22 cellular contexts compared by ENCODE assay signal in genomic region chr6:151065027-151065815, GRCh38.
DNase-seq lines count a peak whose midpoint lies in the region; ATAC-seq and TF ChIP-seq lines count a peak whose summit lies in the region.
"Had no signal": no experiment of that assay in that cellular context is flagged by ENCODE, and none has a peak within 500 bp of the region (broad histone marks: within the 10 kb centered on the region; RNA-seq: fewer than 3 reads in every experiment).

No MANE protein-coding gene starts in this region.

- no peak for ATAC-seq in WTC11
- ATAC-seq in left cardiac atrium, result peak; percentile 64 to 66
- no peak for ATAC-seq in GM18858 (IDR thresholded peaks at IDR 0.05; ENCODE audit: unreplicated experiment)
- ATAC-seq: activated T-cell treated with anti-CD3 and anti-CD28 coated beads, Interleukin-2, amount 50 U/mL, for 72 hours; stimulated activated naive CD8-positive, alpha-beta T cell treated with anti-CD3 and anti-CD28 coated beads, Interleukin-15, Interleukin-2, amounts not matched to agents 100 U/mL and 50 U/mL, for 24 hours had no signal

- POLR2A ChIA-PET in WTC11 (lab: Charles Lee), result interaction anchor here (0.5 kb wide), 1 partner anchor 429 kb away, joined by 3 read pairs; no protein-coding TSS in a partner anchor

- CTCF ChIA-PET in WTC11 (lab: Charles Lee), result no interaction called here

- peak; percentile 57 for DNase-seq in COLO829 (ENCODE audit: low spot score)
- DNase-seq in WTC11 (ENCODE audit: low spot score), result no peak
- no peak for DNase-seq in left cardiac atrium
- DNase-seq in posterior vena cava (ENCODE audit: low spot score), result peak; percentile 70
- DNase-seq in NCI-H187 (lab: John Stamatoyannopoulos, UW), result no peak
- no peak for DNase-seq in RKO (ENCODE audit: low spot score)
- no peak for DNase-seq in NCI-H2171 (lab: John Stamatoyannopoulos, UW)
- DNase-seq: activated CD4-positive, alpha-beta T cell treated with anti-CD3 and anti-CD28 coated beads, Interleukin-2, amount 50 U/mL, for 4 hours; activated T-cell treated with anti-CD3 and anti-CD28 coated beads, Interleukin-2, amount 50 U/mL, for 72 hours; CD4-positive, alpha-beta memory T cell; dermis blood vessel endothelial cell; DMS79; esophagus squamous epithelium; Kasumi-1; mesendoderm; NCI-H1417; NCI-H82; stimulated activated naive CD8-positive, alpha-beta T cell treated with anti-CD3 and anti-CD28 coated beads, Interleukin-15, Interleukin-2, amounts not matched to agents 100 U/mL and 50 U/mL, for 24 hours had no signal

- H3K36me3 Mint-ChIP-seq in WTC11, result peaks cover 13% of the 10 kb centered on the region; the same call in 1 of the 2 replicates

- H3K9me3 Mint-ChIP-seq in WTC11, result no peaks in the 10 kb centered on the region
- H3K9me3 Mint-ChIP-seq: activated T-cell treated with anti-CD3 and anti-CD28 coated beads, Interleukin-2, amount 50 U/mL, for 72 hours; brain; CD4-positive, alpha-beta memory T cell had no signal

- H3K27ac Mint-ChIP-seq in WTC11, result peak overlapping the region; percentile 7; the same call in 1 of the 2 replicates
- H3K27ac Mint-ChIP-seq: activated naive CD8-positive, alpha-beta T cell; activated T-cell treated with anti-CD3 and anti-CD28 coated beads, Interleukin-2, amount 50 U/mL, for 72 hours; CD4-positive, alpha-beta memory T cell; neural progenitor cell had no signal

- intact Hi-C loops in left cardiac atrium (cut with DNase I) (no loop called here), posterior vena cava (cut with DNase I) (no loop called here)

- H3K4me1 Mint-ChIP-seq in WTC11, result no peaks in the 10 kb centered on the region
- H3K4me1 Mint-ChIP-seq: CD4-positive, alpha-beta memory T cell; neural progenitor cell had no signal

- no peak overlapping the region for H3K4me3 Mint-ChIP-seq in WTC11
- H3K4me3 Mint-ChIP-seq: activated naive CD8-positive, alpha-beta T cell; activated T-cell treated with anti-CD3 and anti-CD28 coated beads, Interleukin-2, amount 50 U/mL, for 72 hours; brain; CD4-positive, alpha-beta memory T cell; neural progenitor cell had no signal

- no peaks in the 10 kb centered on the region for H3K27me3 Mint-ChIP-seq in WTC11 (ENCODE audit: low read depth)
- H3K27me3 Mint-ChIP-seq: activated naive CD8-positive, alpha-beta T cell; brain; CD4-positive, alpha-beta memory T cell had no signal

- TF ChIP-seq CTCF in WTC11 (IDR thresholded peaks at IDR 0.05), result no peak

TF ChIP-seq in WTC11, 78 proteins besides CTCF, POLR2A, EP300 and RAD21:
- TF ChIP-seq PREB (CRISPR knock-in tag; IDR thresholded peaks at IDR 0.05; ENCODE audit: borderline replicate concordance), result no peak
- no peak for TF ChIP-seq ZNF671 (CRISPR knock-in tag; IDR thresholded peaks at IDR 0.05)
- TF ChIP-seq ZNF219 (CRISPR knock-in tag; IDR thresholded peaks at IDR 0.05; ENCODE audit: borderline replicate concordance), result no peak
- no peak for TF ChIP-seq FOXJ3 (CRISPR knock-in tag; IDR thresholded peaks at IDR 0.05; ENCODE audit: borderline replicate concordance)
- TF ChIP-seq, protein P1, sequence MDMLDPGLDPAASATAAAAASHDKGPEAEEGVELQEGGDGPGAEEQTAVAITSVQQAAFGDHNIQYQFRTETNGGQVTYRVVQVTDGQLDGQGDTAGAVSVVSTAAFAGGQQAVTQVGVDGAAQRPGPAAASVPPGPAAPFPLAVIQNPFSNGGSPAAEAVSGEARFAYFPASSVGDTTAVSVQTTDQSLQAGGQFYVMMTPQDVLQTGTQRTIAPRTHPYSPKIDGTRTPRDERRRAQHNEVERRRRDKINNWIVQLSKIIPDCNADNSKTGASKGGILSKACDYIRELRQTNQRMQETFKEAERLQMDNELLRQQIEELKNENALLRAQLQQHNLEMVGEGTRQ (CRISPR knock-in tag; IDR thresholded peaks at IDR 0.05), result no peak
- no peak for TF ChIP-seq ESRRA (CRISPR knock-in tag; IDR thresholded peaks at IDR 0.05; ENCODE audit: borderline replicate concordance)
- TF ChIP-seq SP1 (CRISPR knock-in tag; conservative IDR thresholded peaks at IDR 0.05), result no peak
- TF ChIP-seq FOXP1 (CRISPR knock-in tag; IDR thresholded peaks at IDR 0.05; ENCODE audit: borderline replicate concordance), result no peak
- TF ChIP-seq PRRX2 (CRISPR knock-in tag; IDR thresholded peaks at IDR 0.05), result no peak
- TF ChIP-seq, protein P2, sequence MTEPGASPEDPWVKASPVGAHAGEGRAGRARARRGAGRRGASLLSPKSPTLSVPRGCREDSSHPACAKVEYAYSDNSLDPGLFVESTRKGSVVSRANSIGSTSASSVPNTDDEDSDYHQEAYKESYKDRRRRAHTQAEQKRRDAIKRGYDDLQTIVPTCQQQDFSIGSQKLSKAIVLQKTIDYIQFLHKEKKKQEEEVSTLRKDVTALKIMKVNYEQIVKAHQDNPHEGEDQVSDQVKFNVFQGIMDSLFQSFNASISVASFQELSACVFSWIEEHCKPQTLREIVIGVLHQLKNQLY (CRISPR knock-in tag; IDR thresholded peaks at IDR 0.05), result no peak
- no peak for TF ChIP-seq CBFB (CRISPR knock-in tag; IDR thresholded peaks at IDR 0.05; ENCODE audit: low read depth)
- no peak for TF ChIP-seq MYBL2 (CRISPR knock-in tag; IDR thresholded peaks at IDR 0.05)
- TF ChIP-seq NR3C1 (CRISPR knock-in tag; conservative IDR thresholded peaks at IDR 0.05; ENCODE audit: low read depth), result no peak
- TF ChIP-seq EMX1 (CRISPR knock-in tag; IDR thresholded peaks at IDR 0.05), result no peak

Comparison
In these comparisons a context has a peak if more than half of its experiments do, and no peak if none do; other contexts are left out.
1. DNase-seq: peak in COLO829 (single experiment) and posterior vena cava (single experiment); none in WTC11 (single experiment), left cardiac atrium (single experiment), NCI-H187 (0 of 2), RKO (single experiment) and NCI-H2171 (single experiment).
2. ATAC-seq: peak in left cardiac atrium (2 of 2); none in WTC11 (single experiment) and GM18858 (single experiment).